In the genomic region with DNA sequence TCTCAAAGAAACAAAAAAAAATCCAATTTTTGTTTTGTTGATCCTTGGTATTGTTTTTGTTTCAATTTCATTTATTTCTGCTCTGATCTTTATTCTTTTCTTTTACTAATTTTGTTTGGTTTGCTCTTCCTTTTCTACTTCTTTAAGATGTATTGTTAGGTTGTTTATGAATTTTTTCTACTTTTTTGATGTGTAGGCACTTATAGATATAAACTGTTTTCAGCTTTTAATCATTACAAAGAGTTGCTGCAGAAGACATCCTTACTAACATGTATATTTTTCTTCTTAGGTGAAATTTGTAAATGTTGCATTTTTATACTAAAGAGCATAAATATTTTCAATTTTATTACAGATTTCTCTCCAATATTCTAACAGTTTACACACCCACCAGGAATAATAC, we compare ENCODE assay signal across 20 cellular contexts.
DNase-seq lines count a peak whose midpoint lies in the region; ATAC-seq, FAIRE-seq and TF ChIP-seq lines count a peak whose summit lies in the region.
"Had no signal": no experiment of that assay in that cellular context is flagged by ENCODE, and none has a peak within 500 bp of the region (broad histone marks: within the 10 kb centered on the region; RNA-seq: fewer than 3 reads in every experiment).

No MANE protein-coding gene starts in this region.

- no peak for TF ChIP-seq RAD21 in K562 (CRISPR knock-in tag; conservative IDR thresholded peaks at IDR 0.05 in 1 of 2, IDR thresholded peaks at IDR 0.05 in 1 of 2)

- peaks cover 3% of the 10 kb centered on the region for H3K4me1 Mint-ChIP-seq in activated CD8-positive, alpha-beta T cell treated with anti-CD3 and anti-CD28 coated beads, Interleukin-2, amount 10 ng/mL, durations not matched to agents 7 days and 5 days (ENCODE audit: low read depth)
- peaks cover 6% of the 10 kb centered on the region for H3K4me1 Mint-ChIP-seq in activated CD8-positive, alpha-beta T cell treated with anti-CD3 and anti-CD28 coated beads for 36 hours (ENCODE audit: low read depth)
- no peaks in the 10 kb centered on the region for H3K4me1 Mint-ChIP-seq in nephron progenitor cell
- H3K4me1 Mint-ChIP-seq in chondrocyte (ENCODE audit: low read depth), result no peaks in the 10 kb centered on the region

- no peaks in the 10 kb centered on the region for H3K27me3 ChIP-seq in K562 (ENCODE audit: control insufficient read depth in 2 of 2, insufficient read depth in 2 of 2, low read length in 2 of 2)
- H3K27me3 ChIP-seq: MG63, SJCRH30 had no signal

- no peaks in the 10 kb centered on the region for H3K9me1 ChIP-seq in K562 (ENCODE audit: control insufficient read depth, insufficient read depth, low read length)

- H3K4me3 ChIP-seq in K562, result no peak overlapping the region
- H3K4me3 ChIP-seq: MG63, PC-9, SJCRH30 had no signal

- ATAC-seq in activated CD8-positive, alpha-beta T cell treated with anti-CD3 and anti-CD28 coated beads, Interleukin-2, amount 10 ng/mL, durations not matched to agents 7 days and 5 days, result no peak
- ATAC-seq in activated CD8-positive, alpha-beta T cell treated with anti-CD3 and anti-CD28 coated beads for 36 hours, result no peak
- ATAC-seq in K562 (no peak), HG03280 (IDR thresholded peaks at IDR 0.05; ENCODE audit: unreplicated experiment) (no peak)
- ATAC-seq: HepG2, Right ventricle myocardium inferior had no signal

- H3K9me3 ChIP-seq in K562 (replicated peaks; ENCODE audit: control insufficient read depth, insufficient read depth, low read depth, low read length), result no peaks in the 10 kb centered on the region
- H3K9me3 ChIP-seq: MG63, SJCRH30 had no signal

- no peak for DNase-seq in activated CD8-positive, alpha-beta T cell treated with anti-CD3 and anti-CD28 coated beads, Interleukin-2, amount 10 ng/mL, durations not matched to agents 7 days and 5 days
- no peak for DNase-seq in activated CD8-positive, alpha-beta T cell treated with anti-CD3 and anti-CD28 coated beads for 36 hours
- no peak for DNase-seq in K562 (ENCODE audit: extremely low read depth in 1 of 4, low spot score in 3 of 4)
- DNase-seq in nephron progenitor cell, result no peak
- DNase-seq in chondrocyte (ENCODE audit: low spot score), result no peak
- DNase-seq: C1 segment of cervical spinal cord; CD4-positive, alpha-beta memory T cell; COR-L47; DMS53; MG63; NCI-H2029 treated with DMSO at 0.1 percent for 48 hours; NCI-H446 treated with DMSO at 0.1 percent for 48 hours; NCI-H526 treated with DMSO at 0.1 percent for 48 hours; PC-9; SJCRH30 had no signal

- H3K79me2 ChIP-seq in K562 (ENCODE audit: control insufficient read depth, insufficient read depth, low read length), result no peaks in the 10 kb centered on the region

- in situ Hi-C loops in K562 (cut with MboI), result no loop called here

- no peaks in the 10 kb centered on the region; a peak in 1 of 5 replicates for H3K4me1 ChIP-seq in K562 (replicated peaks in 1 of 2; ENCODE audit: control insufficient read depth in 2 of 2, insufficient read depth in 2 of 2, low read length in 2 of 2)
- H3K4me1 ChIP-seq: SJCRH30 had no signal

- H3K27ac ChIP-seq in K562 (ENCODE audit: extremely low read depth, low read depth, low read length), result no peak overlapping the region
- H3K27ac ChIP-seq: PC-9, SJCRH30 had no signal

- peaks cover 46% of the 10 kb centered on the region for H3K36me3 Mint-ChIP-seq in activated CD8-positive, alpha-beta T cell treated with anti-CD3 and anti-CD28 coated beads, Interleukin-2, amount 10 ng/mL, durations not matched to agents 7 days and 5 days (ENCODE audit: low read depth)
- peaks cover 32% of the 10 kb centered on the region for H3K36me3 Mint-ChIP-seq in activated CD8-positive, alpha-beta T cell treated with anti-CD3 and anti-CD28 coated beads for 36 hours (ENCODE audit: low read depth)
- H3K36me3 Mint-ChIP-seq in nephron progenitor cell (ENCODE audit: low read depth), result peaks cover 41% of the 10 kb centered on the region
- peaks cover 11% of the 10 kb centered on the region for H3K36me3 Mint-ChIP-seq in chondrocyte (ENCODE audit: low read depth)

- H3K9ac ChIP-seq in K562 (ENCODE audit: insufficient read depth in 1 of 2, low read depth in 2 of 2, low read length in 2 of 2), result no peak overlapping the region

- CTCF ChIA-PET in activated CD8-positive, alpha-beta T cell treated with anti-CD3 and anti-CD28 coated beads, Interleukin-2, amount 10 ng/mL, durations not matched to agents 7 days and 5 days (lab: Charles Lee), result no interaction called here
- CTCF ChIA-PET in activated CD8-positive, alpha-beta T cell treated with anti-CD3 and anti-CD28 coated beads for 36 hours (lab: Charles Lee), result no interaction called here
- CTCF ChIA-PET in K562 (lab: Yijun Ruan, JAX; ENCODE audit: low intra/inter-chr PET ratio), result no interaction called here

- TF ChIP-seq CTCF in activated CD8-positive, alpha-beta T cell treated with anti-CD3 and anti-CD28 coated beads for 36 hours (IDR thresholded peaks at IDR 0.05), result no peak
- no peak for TF ChIP-seq CTCF in K562 (IDR thresholded peaks at IDR 0.05 in 2 of 3, conservative IDR thresholded peaks at IDR 0.05 in 1 of 3; ENCODE audit: insufficient read depth in 2 of 3, low read depth in 1 of 3, low read length in 3 of 3)
- no peak for TF ChIP-seq CTCF in nephron progenitor cell (IDR thresholded peaks at IDR 0.05)
- no peak for TF ChIP-seq CTCF in chondrocyte (IDR thresholded peaks at IDR 0.05)

- H3K27ac Mint-ChIP-seq in activated CD8-positive, alpha-beta T cell treated with anti-CD3 and anti-CD28 coated beads, Interleukin-2, amount 10 ng/mL, durations not matched to agents 7 days and 5 days, result peak overlapping the region; percentile 18
- no peak overlapping the region for H3K27ac Mint-ChIP-seq in activated CD8-positive, alpha-beta T cell treated with anti-CD3 and anti-CD28 coated beads for 36 hours
- H3K27ac Mint-ChIP-seq in nephron progenitor cell (peak overlapping the region; percentile 47), chondrocyte (ENCODE audit: unreplicated experiment) (no peak overlapping the region)

- no TSS peak for BruUV-seq in K562 (replicated peaks; lab: Mats Ljungman, UMichigan)

- TF ChIP-seq EP300 in K562 (IDR thresholded peaks at IDR 0.05; ENCODE audit: low read length), result no peak

- POLR2A ChIA-PET in activated CD8-positive, alpha-beta T cell treated with anti-CD3 and anti-CD28 coated beads, Interleukin-2, amount 10 ng/mL, durations not matched to agents 7 days and 5 days (lab: Charles Lee), result no interaction called here
- POLR2A ChIA-PET in activated CD8-positive, alpha-beta T cell treated with anti-CD3 and anti-CD28 coated beads for 36 hours (lab: Charles Lee), result no interaction called here
- POLR2A ChIA-PET in K562 (lab: Yijun Ruan, JAX), result no interaction called here

- no peak overlapping the region for H3K4me2 ChIP-seq in K562 (ENCODE audit: insufficient read depth, low read length)
- H3K4me2 ChIP-seq: PC-9 had no signal

- no peaks in the 10 kb centered on the region for H4K20me1 ChIP-seq in K562 (replicated peaks; ENCODE audit: control insufficient read depth, insufficient read depth, low read length)

- intact Hi-C loops in activated CD8-positive, alpha-beta T cell treated with anti-CD3 and anti-CD28 coated beads for 36 hours (cut with micrococcal nuclease), result no loop called here
- intact Hi-C loops in K562 (cut with micrococcal nuclease), result no loop called here

- H3K9me3 Mint-ChIP-seq in activated CD8-positive, alpha-beta T cell treated with anti-CD3 and anti-CD28 coated beads, Interleukin-2, amount 10 ng/mL, durations not matched to agents 7 days and 5 days (ENCODE audit: insufficient read depth), result no peaks in the 10 kb centered on the region
- H3K9me3 Mint-ChIP-seq in activated CD8-positive, alpha-beta T cell treated with anti-CD3 and anti-CD28 coated beads for 36 hours, result no peaks in the 10 kb centered on the region
- no peaks in the 10 kb centered on the region for H3K9me3 Mint-ChIP-seq in nephron progenitor cell
- H3K9me3 Mint-ChIP-seq in chondrocyte (ENCODE audit: low read depth), result no peaks in the 10 kb centered on the region
- H3K9me3 Mint-ChIP-seq: CD4-positive, alpha-beta memory T cell had no signal

- no peak overlapping the region for H2AFZ ChIP-seq in K562 (ENCODE audit: low read depth, low read length)
- H2AFZ ChIP-seq: PC-9 had no signal

- H3K4me3 Mint-ChIP-seq in activated CD8-positive, alpha-beta T cell treated with anti-CD3 and anti-CD28 coated beads, Interleukin-2, amount 10 ng/mL, durations not matched to agents 7 days and 5 days, result no peak overlapping the region
- H3K4me3 Mint-ChIP-seq in activated CD8-positive, alpha-beta T cell treated with anti-CD3 and anti-CD28 coated beads for 36 hours, result no peak overlapping the region
- H3K4me3 Mint-ChIP-seq in nephron progenitor cell, result no peak overlapping the region
- H3K4me3 Mint-ChIP-seq in chondrocyte (ENCODE audit: unreplicated experiment), result no peak overlapping the region
- H3K4me3 Mint-ChIP-seq: CD4-positive, alpha-beta memory T cell had no signal

- H3K27me3 Mint-ChIP-seq in activated CD8-positive, alpha-beta T cell treated with anti-CD3 and anti-CD28 coated beads, Interleukin-2, amount 10 ng/mL, durations not matched to agents 7 days and 5 days (ENCODE audit: low read depth), result no peaks in the 10 kb centered on the region
- no peaks in the 10 kb centered on the region for H3K27me3 Mint-ChIP-seq in activated CD8-positive, alpha-beta T cell treated with anti-CD3 and anti-CD28 coated beads for 36 hours
- H3K27me3 Mint-ChIP-seq in nephron progenitor cell (ENCODE audit: low read depth, poor library complexity) (no peaks in the 10 kb centered on the region), chondrocyte (ENCODE audit: low read depth) (no peaks in the 10 kb centered on the region)
- H3K27me3 Mint-ChIP-seq: CD4-positive, alpha-beta memory T cell had no signal

- TF ChIP-seq POLR2A in K562 (conservative IDR thresholded peaks at IDR 0.05), result no peak

- FAIRE-seq in A204.1 (lab: Jason Lieb, UNC) (peak; percentile 14), K562 (lab: Jason Lieb, UNC) (no peak)
- FAIRE-seq: H54 had no signal

- H3K36me3 ChIP-seq in K562 (ENCODE audit: control insufficient read depth, insufficient read depth, low read length), result peaks cover 73% of the 10 kb centered on the region

TF ChIP-seq in K562, 482 proteins besides CTCF, POLR2A, EP300 and RAD21:
- TF ChIP-seq C11orf30 (IDR thresholded peaks at IDR 0.05; ENCODE audit: low read depth), result peak; percentile 66
- TF ChIP-seq ZNF12 (CRISPR knock-in tag; IDR thresholded peaks at IDR 0.05), result no peak
- TF ChIP-seq ARID2 (IDR thresholded peaks at IDR 0.05), result no peak
- TF ChIP-seq ZNF316 (IDR thresholded peaks at IDR 0.05), result peak; percentile 82

Comparison
In these comparisons a context has a peak if more than half of its experiments do, and no peak if none do; other contexts are left out.
1. H3K27ac Mint-ChIP-seq: peak in activated CD8-positive, alpha-beta T cell treated with anti-CD3 and anti-CD28 coated beads, Interleukin-2, amount 10 ng/mL, durations not matched to agents 7 days and 5 days (single experiment) and nephron progenitor cell (single experiment); none in activated CD8-positive, alpha-beta T cell treated with anti-CD3 and anti-CD28 coated beads for 36 hours (single experiment) and chondrocyte (single experiment).